Comparison of ENCODE assay signal across 18 cellular contexts in genomic region chr1:226945858-226946245, GRCh38. TPM values are rescaled to one million over a fixed set of nuclear protein-coding genes. Genes with fewer than 3 reads are reported as not detected.
DNase-seq lines count a peak whose midpoint lies in the region; ATAC-seq and TF ChIP-seq lines count a peak whose summit lies in the region.
"Had no signal": no experiment of that assay in that cellular context is flagged by ENCODE, and none has a peak within 500 bp of the region (broad histone marks: within the 10 kb centered on the region; RNA-seq: fewer than 3 reads in every experiment).

No MANE protein-coding gene starts in this region.

- no peak overlapping the region for H2BK5ac ChIP-seq in H9 (ENCODE audit: insufficient read length, low read length)

- no peak overlapping the region for H2BK15ac ChIP-seq in H9 (ENCODE audit: low read depth, low read length)

- ATAC-seq in stimulated activated effector memory CD8-positive, alpha-beta T cell treated with anti-CD3 and anti-CD28 coated beads, Interleukin-12 subunit alpha, Interleukin-12 subunit beta, amount 100 ng/mL, for 72 hours = no peak
- ATAC-seq: activated T-cell treated with anti-CD3 and anti-CD28 coated beads, Interleukin-2, amount 50 U/mL, for 4 hours had no signal

- H3T11ph ChIP-seq in H9 (ENCODE audit: low read length) = no peak overlapping the region

- no peak overlapping the region for H3K56ac ChIP-seq in H9 (ENCODE audit: insufficient read length, low read depth, low read length)

- no peak overlapping the region for H3K4me2 ChIP-seq in H9 (ENCODE audit: insufficient read depth, insufficient read length, low read length)
- H3K4me2 ChIP-seq: BLaER1 had no signal

- no peaks in the 10 kb centered on the region for H4K20me1 ChIP-seq in H9 (ENCODE audit: control insufficient read depth, insufficient read depth, insufficient read length)

- no peaks in the 10 kb centered on the region for H3K23me2 ChIP-seq in H9 (ENCODE audit: insufficient read length, low read depth, low read length, poor library complexity, severe bottlenecking)

- H3K79me2 ChIP-seq in H9 (ENCODE audit: insufficient read depth, low read length) = no peaks in the 10 kb centered on the region

- H3K9me3 ChIP-seq in H9 (ENCODE audit: control insufficient read depth, low read depth, low read length) = no peaks in the 10 kb centered on the region
- H3K9me3 ChIP-seq in adrenal gland (replicated peaks in 1 of 3) = no peaks in the 10 kb centered on the region
- H3K9me3 ChIP-seq in liver (ENCODE audit: control insufficient read depth in 4 of 4, low read length in 3 of 4) = no peaks in the 10 kb centered on the region
- H3K9me3 ChIP-seq: testis had no signal

- no peak overlapping the region for H2BK12ac ChIP-seq in H9 (ENCODE audit: insufficient read length, low read depth, low read length)

- H3K4me3 ChIP-seq in adrenal gland (peak overlapping the region in 1 of 4 donors; percentile 43), liver (ENCODE audit: low read depth in 1 of 3, low read length in 3 of 3) (peak overlapping the region in 1 of 3 donors; percentile 2)
- H3K4me3 ChIP-seq: BLaER1, testis had no signal

- peaks cover 43 to 51% of the 10 kb centered on the region in 2 experiments for H3K4me1 Mint-ChIP-seq in H9
- H3K4me1 Mint-ChIP-seq in stimulated activated effector memory CD8-positive, alpha-beta T cell treated with anti-CD3 and anti-CD28 coated beads, Interleukin-12 subunit alpha, Interleukin-12 subunit beta, amount 100 ng/mL, for 72 hours = peaks cover 74% of the 10 kb centered on the region

- H3K14ac ChIP-seq in H9 (ENCODE audit: insufficient read depth, low read length) = no peak overlapping the region

- peaks cover 2 to 4% of the 10 kb centered on the region in 2 experiments; a peak in 1 of 5 replicates for H3K9me3 Mint-ChIP-seq in H9
- H3K9me3 Mint-ChIP-seq in stimulated activated effector memory CD8-positive, alpha-beta T cell treated with anti-CD3 and anti-CD28 coated beads, Interleukin-12 subunit alpha, Interleukin-12 subunit beta, amount 100 ng/mL, for 72 hours = no peaks in the 10 kb centered on the region
- H3K9me3 Mint-ChIP-seq: nephron had no signal

- no peak overlapping the region for H2AK5ac ChIP-seq in H9 (ENCODE audit: insufficient read length, low read length)

- H2BK120ac ChIP-seq in H9 (ENCODE audit: low read depth, low read length, poor library complexity, severe bottlenecking) = no peak overlapping the region

- WGBS in H9 (ENCODE audit: extremely low coverage, insufficient read length, low lambda C conversion rate) = no CpG with 5 or more reads among the region's 8 CpGs
- WGBS in adrenal gland, 4 donors = 66 to 78% (median 69%) methylated on average over 6 to 8 of the region's 8 CpGs
- 54% methylated on average over 8 of the region's 8 CpGs for WGBS in liver

- no peak overlapping the region for H4K5ac ChIP-seq in H9 (ENCODE audit: insufficient read length, low read depth, low read length)

- TF ChIP-seq POLR2A in adrenal gland (IDR thresholded peaks at IDR 0.05) = no peak

- no peak for DNase-seq in H9
- peak in 2 of 7 donors; percentile 18 to 28 for DNase-seq in adrenal gland
- DNase-seq in stimulated activated effector memory CD8-positive, alpha-beta T cell treated with anti-CD3 and anti-CD28 coated beads, Interleukin-12 subunit alpha, Interleukin-12 subunit beta, amount 100 ng/mL, for 72 hours (ENCODE audit: low spot score in 2 of 2) = no peak
- DNase-seq in iPS-NIHi11 (ENCODE audit: low spot score) = no peak
- no peak for DNase-seq in AG20443 (ENCODE audit: low spot score)
- DNase-seq in HUDEP-2 (lab: John Stamatoyannopoulos, UW; ENCODE audit: unreplicated experiment in 76 of 76) = no peak
- DNase-seq: activated CD4-positive, alpha-beta T cell treated with anti-CD3 and anti-CD28 coated beads, Interleukin-2, amount 50 U/mL, for 4 hours; activated naive CD8-positive, alpha-beta T cell treated with anti-CD3 and anti-CD28 coated beads for 36 hours; activated T-cell treated with anti-CD3 and anti-CD28 coated beads, Interleukin-2, amount 50 U/mL, for 4 hours; effector CD4-positive, alpha-beta T cell; hippocampal formation; NCI-H526; stimulated activated CD4-positive, alpha-beta T cell treated with anti-CD3 and anti-CD28 coated beads, Interleukin-1b, Interleukin-23, amount 100 ng/mL, for 48 hours; testis had no signal

- H2BK20ac ChIP-seq in H9 (ENCODE audit: low read depth, low read length, poor library complexity, severe bottlenecking) = no peak overlapping the region

- H3K36me3 ChIP-seq in adrenal gland (replicated peaks in 1 of 2) = peaks cover 0 to 4% of the 10 kb centered on the region in 2 donors
- H3K36me3 ChIP-seq in liver (ENCODE audit: control insufficient read depth in 4 of 4, insufficient read depth in 3 of 4, low read depth in 1 of 4, low read length in 3 of 4) = peaks cover 0 to 4% (median 0%) of the 10 kb centered on the region in 4 donors

- no peak overlapping the region for H3K4ac ChIP-seq in H9 (ENCODE audit: low read depth, low read length)

- H3K36me3 Mint-ChIP-seq in H9 (ENCODE audit: insufficient read depth in 1 of 3, low read depth in 3 of 3) = peaks cover 3 to 11% (median 9%) of the 10 kb centered on the region in 3 experiments
- H3K36me3 Mint-ChIP-seq in stimulated activated effector memory CD8-positive, alpha-beta T cell treated with anti-CD3 and anti-CD28 coated beads, Interleukin-12 subunit alpha, Interleukin-12 subunit beta, amount 100 ng/mL, for 72 hours = peaks cover 4% of the 10 kb centered on the region

- no peak overlapping the region for H3K18ac ChIP-seq in H9 (ENCODE audit: insufficient read length, low read depth, low read length)

- H3K27ac ChIP-seq in H9 (ENCODE audit: insufficient read length, low read depth, low read length) (no peak overlapping the region), adrenal gland (peak overlapping the region; percentile 15 to 84 (median 81)), liver (ENCODE audit: low read depth in 1 of 2, low read length in 2 of 2) (peak overlapping the region; percentile 91 to 97)
- H3K27ac ChIP-seq: BLaER1, testis had no signal

- H2AFZ ChIP-seq in H9 (ENCODE audit: low read length) = no peak overlapping the region

- no peak overlapping the region for H3K23ac ChIP-seq in H9 (ENCODE audit: insufficient read length, low read depth, low read length)

- peaks cover 5% of the 10 kb centered on the region for H3K79me1 ChIP-seq in H9 (ENCODE audit: insufficient read depth, low read depth, low read length, poor library complexity, severe bottlenecking)

- H3K9ac ChIP-seq in H9 (ENCODE audit: extremely low read depth, insufficient read length, low read length) (no peak overlapping the region), liver (ENCODE audit: low read depth in 1 of 2, low read length in 2 of 2) (peak overlapping the region; percentile 1 to 14)
- H3K9ac ChIP-seq: BLaER1 had no signal

- H3K27ac Mint-ChIP-seq in H9 = peak overlapping the region in 2 of 3 experiments; percentile 18 to 23; a peak in 2 of 7 replicates
- peak overlapping the region; percentile 62 for H3K27ac Mint-ChIP-seq in stimulated activated effector memory CD8-positive, alpha-beta T cell treated with anti-CD3 and anti-CD28 coated beads, Interleukin-12 subunit alpha, Interleukin-12 subunit beta, amount 100 ng/mL, for 72 hours
- H3K27ac Mint-ChIP-seq: activated naive CD8-positive, alpha-beta T cell treated with anti-CD3 and anti-CD28 coated beads for 36 hours had no signal

- H4K91ac ChIP-seq in H9 (ENCODE audit: insufficient read length, low read depth, low read length) = no peak overlapping the region

- intact Hi-C loops in adrenal gland (cut with DNase I) = no loop called here

- H4K8ac ChIP-seq in H9 (replicated peaks; ENCODE audit: insufficient read length, low read depth, low read length) = no peak overlapping the region

- TF ChIP-seq RAD21 in liver (IDR thresholded peaks at IDR 0.05) = no peak

- no peak overlapping the region for H3K4me3 Mint-ChIP-seq in H9
- H3K4me3 Mint-ChIP-seq in stimulated activated effector memory CD8-positive, alpha-beta T cell treated with anti-CD3 and anti-CD28 coated beads, Interleukin-12 subunit alpha, Interleukin-12 subunit beta, amount 100 ng/mL, for 72 hours = no peak overlapping the region
- H3K4me3 Mint-ChIP-seq: activated naive CD8-positive, alpha-beta T cell treated with anti-CD3 and anti-CD28 coated beads for 36 hours; activated T-cell treated with anti-CD3 and anti-CD28 coated beads, Interleukin-2, amount 50 U/mL, for 4 hours had no signal

- no peak for TF ChIP-seq CTCF in H9 (conservative IDR thresholded peaks at IDR 0.05)
- no peak for TF ChIP-seq CTCF in adrenal gland (IDR thresholded peaks at IDR 0.05)
- TF ChIP-seq CTCF in liver (IDR thresholded peaks at IDR 0.05; ENCODE audit: low read depth, low read length, missing input control) = no peak

- H3K27me3 ChIP-seq in H9 (ENCODE audit: insufficient read depth, low read length) (no peaks in the 10 kb centered on the region), adrenal gland (no peaks in the 10 kb centered on the region), liver (ENCODE audit: control insufficient read depth in 4 of 4, insufficient read depth in 4 of 4, low read length in 3 of 4) (no peaks in the 10 kb centered on the region)
- H3K27me3 ChIP-seq: BLaER1, testis had no signal

- peaks cover 4% of the 10 kb centered on the region for H3K27me3 Mint-ChIP-seq in H9 (ENCODE audit: low read depth)
- H3K27me3 Mint-ChIP-seq: activated naive CD8-positive, alpha-beta T cell treated with anti-CD3 and anti-CD28 coated beads for 36 hours; IgD-negative memory B cell had no signal

- H3K4me1 ChIP-seq in H9 (ENCODE audit: insufficient read depth, low read length) (peaks cover 7% of the 10 kb centered on the region), adrenal gland (replicated peaks in 1 of 2) (peaks cover 48 to 72% of the 10 kb centered on the region in 2 donors), liver (ENCODE audit: control insufficient read depth in 4 of 4, insufficient read depth in 4 of 4, low read length in 3 of 4) (peaks cover 35 to 67% (median 49%) of the 10 kb centered on the region in 4 donors)

TF ChIP-seq in liver, 16 proteins besides CTCF, POLR2A, EP300 and RAD21 (continues in another document):
- no peak for TF ChIP-seq HNF4G (IDR thresholded peaks at IDR 0.05)

RNA-seq across cellular contexts. Expression of gene COQ8A, which starts 5.8 kb away (rescaled TPM):
- total RNA-seq in H9 (2021) (25.8 and 26.0 TPM in 2 replicates), adrenal gland (100 to 1,000 TPM in 7 of 8 donors, 10 to 100 TPM in 1; 30.1 to 990 (median 609) TPM), liver (10 to 100 TPM; 24.4 to 57.1 TPM)
- polyA plus RNA-seq in adrenal gland (100 to 1,000 TPM in 2 of 3 donors, 10 to 100 TPM in 1; 33.8 to 453 (median 261) TPM), liver (10 to 100 TPM; 52.8 to 60.0 TPM)
